Comparison of ENCODE assay signal across 3 cellular contexts in genomic region chr17:18743699-18744446, GRCh38. TPM values are rescaled to one million over a fixed set of nuclear protein-coding genes. Genes with fewer than 3 reads are reported as not detected.
"Had no signal": no experiment of that assay in that cellular context is flagged by ENCODE, and none has a peak within 500 bp of the region (broad histone marks: within the 10 kb centered on the region; RNA-seq: fewer than 3 reads in every experiment).

A gene with protein sequence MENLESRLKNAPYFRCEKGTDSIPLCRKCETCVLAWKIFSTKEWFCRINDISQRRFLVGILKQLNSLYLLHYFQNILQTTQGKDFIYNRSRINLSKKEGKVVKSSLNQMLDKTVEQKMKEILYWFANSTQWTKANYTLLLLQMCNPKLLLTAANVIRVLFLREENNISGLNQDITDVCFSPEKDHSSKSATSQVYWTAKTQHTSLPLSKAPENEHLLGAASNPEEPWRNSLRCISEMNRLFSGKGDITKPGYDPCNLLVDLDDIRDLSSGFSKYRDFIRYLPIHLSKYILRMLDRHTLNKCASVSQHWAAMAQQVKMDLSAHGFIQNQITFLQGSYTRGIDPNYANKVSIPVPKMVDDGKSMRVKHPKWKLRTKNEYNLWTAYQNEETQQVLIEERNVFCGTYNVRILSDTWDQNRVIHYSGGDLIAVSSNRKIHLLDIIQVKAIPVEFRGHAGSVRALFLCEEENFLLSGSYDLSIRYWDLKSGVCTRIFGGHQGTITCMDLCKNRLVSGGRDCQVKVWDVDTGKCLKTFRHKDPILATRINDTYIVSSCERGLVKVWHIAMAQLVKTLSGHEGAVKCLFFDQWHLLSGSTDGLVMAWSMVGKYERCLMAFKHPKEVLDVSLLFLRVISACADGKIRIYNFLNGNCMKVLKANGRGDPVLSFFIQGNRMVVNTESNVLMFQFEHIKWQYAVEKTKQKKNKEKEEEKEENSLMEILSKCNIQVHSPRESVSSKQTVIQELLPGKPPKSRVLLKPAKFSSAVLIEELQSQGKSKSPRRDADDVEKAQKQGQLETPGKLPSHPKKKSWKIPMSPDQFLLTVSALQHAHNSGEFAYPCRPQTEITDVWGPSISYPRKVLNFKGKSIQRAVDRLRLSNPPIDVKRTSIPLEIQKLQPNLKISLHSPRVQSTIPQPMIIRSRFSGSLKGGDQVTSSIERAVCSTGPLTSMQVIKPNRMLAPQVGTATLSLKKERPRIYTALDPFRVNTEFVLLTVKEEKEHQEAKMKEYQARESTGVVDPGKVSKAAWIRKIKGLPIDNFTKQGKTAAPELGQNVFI (plus strand): TSS chr17:18744054. CDS start chr17:18744245, 191 bp downstream.

RNA-seq across cellular contexts. Expression of the gene that starts here (rescaled TPM):
- total RNA-seq: activated CD8-positive, alpha-beta T cell treated with anti-CD3 and anti-CD28 coated beads, Interleukin-2, amount 10 ng/mL, durations not matched to agents 7 days and 5 days; kidney epithelial cell; T-helper 2 cell treated with Interferon-gamma antibody and Interleukin-4, amounts not matched to agents 100 ng/mL and 5 ng/mL, for 36 hours had no signal
